ENCODE assay signal across 1 cellular context in the genomic region with DNA sequence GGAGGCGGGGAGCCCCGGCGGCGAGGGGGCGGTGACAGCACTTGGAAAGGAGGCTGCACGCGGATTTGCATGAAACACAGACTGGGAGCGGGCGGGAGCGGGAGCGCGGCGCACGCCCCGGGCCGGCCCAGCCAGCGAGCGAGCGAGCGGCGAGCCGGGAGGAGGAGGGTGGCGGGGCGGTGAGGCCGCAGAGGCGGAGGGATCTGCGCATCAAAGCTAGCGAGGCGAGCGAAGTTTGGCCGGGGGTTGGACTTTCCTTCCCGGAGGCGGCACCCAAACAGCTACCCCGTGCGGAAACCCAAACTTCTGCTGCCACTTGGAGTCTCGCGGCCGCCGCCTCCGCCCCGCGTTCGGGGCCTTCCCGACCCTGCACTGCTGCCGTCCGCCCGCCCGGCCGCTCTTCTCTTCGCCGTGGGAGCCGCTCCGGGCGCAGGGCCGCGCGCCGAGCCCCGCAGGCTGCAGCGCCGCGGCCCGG.
A peak's percentile ranks its signal among the peaks of the same experiment; 100 is the strongest.
TF ChIP-seq lines count a peak whose summit lies in the region.

TSS of gene SMAD3 (plus strand) at position 72 of the 475 bp plus-strand sequence. CDS start 553 bp downstream, outside the sequence.

TF ChIP-seq in HEK293, 187 proteins besides CTCF, POLR2A, EP300 and RAD21 (continued from another document):
- TF ChIP-seq, protein P1, sequence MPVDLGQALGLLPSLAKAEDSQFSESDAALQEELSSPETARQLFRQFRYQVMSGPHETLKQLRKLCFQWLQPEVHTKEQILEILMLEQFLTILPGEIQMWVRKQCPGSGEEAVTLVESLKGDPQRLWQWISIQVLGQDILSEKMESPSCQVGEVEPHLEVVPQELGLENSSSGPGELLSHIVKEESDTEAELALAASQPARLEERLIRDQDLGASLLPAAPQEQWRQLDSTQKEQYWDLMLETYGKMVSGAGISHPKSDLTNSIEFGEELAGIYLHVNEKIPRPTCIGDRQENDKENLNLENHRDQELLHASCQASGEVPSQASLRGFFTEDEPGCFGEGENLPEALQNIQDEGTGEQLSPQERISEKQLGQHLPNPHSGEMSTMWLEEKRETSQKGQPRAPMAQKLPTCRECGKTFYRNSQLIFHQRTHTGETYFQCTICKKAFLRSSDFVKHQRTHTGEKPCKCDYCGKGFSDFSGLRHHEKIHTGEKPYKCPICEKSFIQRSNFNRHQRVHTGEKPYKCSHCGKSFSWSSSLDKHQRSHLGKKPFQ (tag by site-specific recombination; IDR thresholded peaks at IDR 0.05), result no peak
- TF ChIP-seq GLI4 (tag by site-specific recombination; IDR thresholded peaks at IDR 0.05), result 0 out of 2 replicates have a peak, but pooled peaks have one; percentile 34
- peak; percentile 92 for TF ChIP-seq IKZF3 (tag by site-specific recombination; IDR thresholded peaks at IDR 0.05)
- TF ChIP-seq ZNF654 (tag by site-specific recombination; IDR thresholded peaks at IDR 0.05; ENCODE audit: low read depth), result no peak
- peak; percentile 93 for TF ChIP-seq ZSCAN30 (tag by site-specific recombination; IDR thresholded peaks at IDR 0.05)
- TF ChIP-seq ZNF174 (tag by site-specific recombination; IDR thresholded peaks at IDR 0.05), result no peak
- TF ChIP-seq ZNF335 (tag by site-specific recombination; conservative IDR thresholded peaks at IDR 0.05), result no peak
- TF ChIP-seq, protein P2, sequence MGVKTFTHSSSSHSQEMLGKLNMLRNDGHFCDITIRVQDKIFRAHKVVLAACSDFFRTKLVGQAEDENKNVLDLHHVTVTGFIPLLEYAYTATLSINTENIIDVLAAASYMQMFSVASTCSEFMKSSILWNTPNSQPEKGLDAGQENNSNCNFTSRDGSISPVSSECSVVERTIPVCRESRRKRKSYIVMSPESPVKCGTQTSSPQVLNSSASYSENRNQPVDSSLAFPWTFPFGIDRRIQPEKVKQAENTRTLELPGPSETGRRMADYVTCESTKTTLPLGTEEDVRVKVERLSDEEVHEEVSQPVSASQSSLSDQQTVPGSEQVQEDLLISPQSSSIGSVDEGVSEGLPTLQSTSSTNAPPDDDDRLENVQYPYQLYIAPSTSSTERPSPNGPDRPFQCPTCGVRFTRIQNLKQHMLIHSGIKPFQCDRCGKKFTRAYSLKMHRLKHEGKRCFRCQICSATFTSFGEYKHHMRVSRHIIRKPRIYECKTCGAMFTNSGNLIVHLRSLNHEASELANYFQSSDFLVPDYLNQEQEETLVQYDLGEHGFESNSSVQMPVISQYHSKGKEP (tag by site-specific recombination; IDR thresholded peaks at IDR 0.05), result peak; percentile 69
- TF ChIP-seq ZNF677 (tag by site-specific recombination; IDR thresholded peaks at IDR 0.05), result 0 out of 2 replicates have a peak, but pooled peaks have one; percentile 33
- peak; percentile 88 for TF ChIP-seq ZFHX2 (tag by site-specific recombination; conservative IDR thresholded peaks at IDR 0.05)
- TF ChIP-seq ZBTB26 (tag by site-specific recombination; optimal IDR thresholded peaks at IDR 0.05), result no peak
- no peak for TF ChIP-seq ZNF121 (tag by site-specific recombination; IDR thresholded peaks at IDR 0.05)
- TF ChIP-seq, protein P3, sequence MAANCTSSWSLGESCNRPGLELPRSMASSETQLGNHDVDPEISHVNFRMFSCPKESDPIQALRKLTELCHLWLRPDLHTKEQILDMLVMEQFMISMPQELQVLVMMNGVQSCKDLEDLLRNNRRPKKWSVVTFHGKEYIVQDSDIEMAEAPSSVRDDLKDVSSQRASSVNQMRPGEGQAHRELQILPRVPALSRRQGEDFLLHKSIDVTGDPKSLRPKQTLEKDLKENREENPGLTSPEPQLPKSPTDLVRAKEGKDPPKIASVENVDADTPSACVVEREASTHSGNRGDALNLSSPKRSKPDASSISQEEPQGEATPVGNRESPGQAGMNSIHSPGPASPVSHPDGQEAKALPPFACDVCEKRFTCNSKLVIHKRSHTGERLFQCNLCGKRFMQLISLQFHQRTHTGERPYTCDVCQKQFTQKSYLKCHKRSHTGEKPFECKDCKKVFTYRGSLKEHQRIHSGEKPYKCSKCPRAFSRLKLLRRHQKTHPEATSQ (tag by site-specific recombination; IDR thresholded peaks at IDR 0.05), result peak; percentile 57; the same call in 1 of the 2 replicates
- TF ChIP-seq, protein P4, sequence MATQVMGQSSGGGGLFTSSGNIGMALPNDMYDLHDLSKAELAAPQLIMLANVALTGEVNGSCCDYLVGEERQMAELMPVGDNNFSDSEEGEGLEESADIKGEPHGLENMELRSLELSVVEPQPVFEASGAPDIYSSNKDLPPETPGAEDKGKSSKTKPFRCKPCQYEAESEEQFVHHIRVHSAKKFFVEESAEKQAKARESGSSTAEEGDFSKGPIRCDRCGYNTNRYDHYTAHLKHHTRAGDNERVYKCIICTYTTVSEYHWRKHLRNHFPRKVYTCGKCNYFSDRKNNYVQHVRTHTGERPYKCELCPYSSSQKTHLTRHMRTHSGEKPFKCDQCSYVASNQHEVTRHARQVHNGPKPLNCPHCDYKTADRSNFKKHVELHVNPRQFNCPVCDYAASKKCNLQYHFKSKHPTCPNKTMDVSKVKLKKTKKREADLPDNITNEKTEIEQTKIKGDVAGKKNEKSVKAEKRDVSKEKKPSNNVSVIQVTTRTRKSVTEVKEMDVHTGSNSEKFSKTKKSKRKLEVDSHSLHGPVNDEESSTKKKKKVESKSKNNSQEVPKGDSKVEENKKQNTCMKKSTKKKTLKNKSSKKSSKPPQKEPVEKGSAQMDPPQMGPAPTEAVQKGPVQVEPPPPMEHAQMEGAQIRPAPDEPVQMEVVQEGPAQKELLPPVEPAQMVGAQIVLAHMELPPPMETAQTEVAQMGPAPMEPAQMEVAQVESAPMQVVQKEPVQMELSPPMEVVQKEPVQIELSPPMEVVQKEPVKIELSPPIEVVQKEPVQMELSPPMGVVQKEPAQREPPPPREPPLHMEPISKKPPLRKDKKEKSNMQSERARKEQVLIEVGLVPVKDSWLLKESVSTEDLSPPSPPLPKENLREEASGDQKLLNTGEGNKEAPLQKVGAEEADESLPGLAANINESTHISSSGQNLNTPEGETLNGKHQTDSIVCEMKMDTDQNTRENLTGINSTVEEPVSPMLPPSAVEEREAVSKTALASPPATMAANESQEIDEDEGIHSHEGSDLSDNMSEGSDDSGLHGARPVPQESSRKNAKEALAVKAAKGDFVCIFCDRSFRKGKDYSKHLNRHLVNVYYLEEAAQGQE (tag by site-specific recombination; IDR thresholded peaks at IDR 0.05), result no peak
- peak; percentile 61 for TF ChIP-seq SP2 (tag by site-specific recombination; IDR thresholded peaks at IDR 0.05)
- peak; percentile 23; the same call in 1 of the 2 replicates for TF ChIP-seq PRDM4 (tag by site-specific recombination; IDR thresholded peaks at IDR 0.05)
- TF ChIP-seq SALL2 (tag by site-specific recombination; IDR thresholded peaks at IDR 0.05; ENCODE audit: borderline replicate concordance), result no peak
- 0 out of 2 replicates have a peak, but pooled peaks have one; percentile 52 for TF ChIP-seq ZBTB7A (tag by site-specific recombination; IDR thresholded peaks at IDR 0.05; ENCODE audit: low read depth)
- TF ChIP-seq, protein P5, sequence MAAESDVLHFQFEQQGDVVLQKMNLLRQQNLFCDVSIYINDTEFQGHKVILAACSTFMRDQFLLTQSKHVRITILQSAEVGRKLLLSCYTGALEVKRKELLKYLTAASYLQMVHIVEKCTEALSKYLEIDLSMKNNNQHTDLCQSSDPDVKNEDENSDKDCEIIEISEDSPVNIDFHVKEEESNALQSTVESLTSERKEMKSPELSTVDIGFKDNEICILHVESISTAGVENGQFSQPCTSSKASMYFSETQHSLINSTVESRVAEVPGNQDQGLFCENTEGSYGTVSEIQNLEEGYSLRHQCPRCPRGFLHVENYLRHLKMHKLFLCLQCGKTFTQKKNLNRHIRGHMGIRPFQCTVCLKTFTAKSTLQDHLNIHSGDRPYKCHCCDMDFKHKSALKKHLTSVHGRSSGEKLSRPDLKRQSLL (tag by site-specific recombination; IDR thresholded peaks at IDR 0.05), result peak; percentile 35; the same call in 1 of the 2 replicates
- TF ChIP-seq, protein P6, sequence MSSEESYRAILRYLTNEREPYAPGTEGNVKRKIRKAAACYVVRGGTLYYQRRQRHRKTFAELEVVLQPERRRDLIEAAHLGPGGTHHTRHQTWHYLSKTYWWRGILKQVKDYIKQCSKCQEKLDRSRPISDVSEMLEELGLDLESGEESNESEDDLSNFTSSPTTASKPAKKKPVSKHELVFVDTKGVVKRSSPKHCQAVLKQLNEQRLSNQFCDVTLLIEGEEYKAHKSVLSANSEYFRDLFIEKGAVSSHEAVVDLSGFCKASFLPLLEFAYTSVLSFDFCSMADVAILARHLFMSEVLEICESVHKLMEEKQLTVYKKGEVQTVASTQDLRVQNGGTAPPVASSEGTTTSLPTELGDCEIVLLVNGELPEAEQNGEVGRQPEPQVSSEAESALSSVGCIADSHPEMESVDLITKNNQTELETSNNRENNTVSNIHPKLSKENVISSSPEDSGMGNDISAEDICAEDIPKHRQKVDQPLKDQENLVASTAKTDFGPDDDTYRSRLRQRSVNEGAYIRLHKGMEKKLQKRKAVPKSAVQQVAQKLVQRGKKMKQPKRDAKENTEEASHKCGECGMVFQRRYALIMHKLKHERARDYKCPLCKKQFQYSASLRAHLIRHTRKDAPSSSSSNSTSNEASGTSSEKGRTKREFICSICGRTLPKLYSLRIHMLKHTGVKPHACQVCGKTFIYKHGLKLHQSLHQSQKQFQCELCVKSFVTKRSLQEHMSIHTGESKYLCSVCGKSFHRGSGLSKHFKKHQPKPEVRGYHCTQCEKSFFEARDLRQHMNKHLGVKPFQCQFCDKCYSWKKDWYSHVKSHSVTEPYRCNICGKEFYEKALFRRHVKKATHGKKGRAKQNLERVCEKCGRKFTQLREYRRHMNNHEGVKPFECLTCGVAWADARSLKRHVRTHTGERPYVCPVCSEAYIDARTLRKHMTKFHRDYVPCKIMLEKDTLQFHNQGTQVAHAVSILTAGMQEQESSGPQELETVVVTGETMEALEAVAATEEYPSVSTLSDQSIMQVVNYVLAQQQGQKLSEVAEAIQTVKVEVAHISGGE (tag by site-specific recombination; conservative IDR thresholded peaks at IDR 0.05; ENCODE audit: low read depth), result no peak
- TF ChIP-seq, protein P7, sequence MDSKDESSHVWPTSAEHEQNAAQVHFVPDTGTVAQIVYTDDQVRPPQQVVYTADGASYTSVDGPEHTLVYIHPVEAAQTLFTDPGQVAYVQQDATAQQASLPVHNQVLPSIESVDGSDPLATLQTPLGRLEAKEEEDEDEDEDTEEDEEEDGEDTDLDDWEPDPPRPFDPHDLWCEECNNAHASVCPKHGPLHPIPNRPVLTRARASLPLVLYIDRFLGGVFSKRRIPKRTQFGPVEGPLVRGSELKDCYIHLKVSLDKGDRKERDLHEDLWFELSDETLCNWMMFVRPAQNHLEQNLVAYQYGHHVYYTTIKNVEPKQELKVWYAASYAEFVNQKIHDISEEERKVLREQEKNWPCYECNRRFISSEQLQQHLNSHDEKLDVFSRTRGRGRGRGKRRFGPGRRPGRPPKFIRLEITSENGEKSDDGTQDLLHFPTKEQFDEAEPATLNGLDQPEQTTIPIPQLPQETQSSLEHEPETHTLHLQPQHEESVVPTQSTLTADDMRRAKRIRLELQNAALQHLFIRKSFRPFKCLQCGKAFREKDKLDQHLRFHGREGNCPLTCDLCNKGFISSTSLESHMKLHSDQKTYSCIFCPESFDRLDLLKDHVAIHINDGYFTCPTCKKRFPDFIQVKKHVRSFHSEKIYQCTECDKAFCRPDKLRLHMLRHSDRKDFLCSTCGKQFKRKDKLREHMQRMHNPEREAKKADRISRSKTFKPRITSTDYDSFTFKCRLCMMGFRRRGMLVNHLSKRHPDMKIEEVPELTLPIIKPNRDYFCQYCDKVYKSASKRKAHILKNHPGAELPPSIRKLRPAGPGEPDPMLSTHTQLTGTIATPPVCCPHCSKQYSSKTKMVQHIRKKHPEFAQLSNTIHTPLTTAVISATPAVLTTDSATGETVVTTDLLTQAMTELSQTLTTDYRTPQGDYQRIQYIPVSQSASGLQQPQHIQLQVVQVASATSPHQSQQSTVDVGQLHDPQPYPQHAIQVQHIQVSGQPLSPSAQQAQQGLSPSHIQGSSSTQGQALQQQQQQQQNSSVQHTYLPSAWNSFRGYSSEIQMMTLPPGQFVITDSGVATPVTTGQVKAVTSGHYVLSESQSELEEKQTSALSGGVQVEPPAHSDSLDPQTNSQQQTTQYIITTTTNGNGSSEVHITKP (tag by site-specific recombination; IDR thresholded peaks at IDR 0.05), result peak; percentile 45
